ENCODE assay signal across 19 cellular contexts in the genomic region with DNA sequence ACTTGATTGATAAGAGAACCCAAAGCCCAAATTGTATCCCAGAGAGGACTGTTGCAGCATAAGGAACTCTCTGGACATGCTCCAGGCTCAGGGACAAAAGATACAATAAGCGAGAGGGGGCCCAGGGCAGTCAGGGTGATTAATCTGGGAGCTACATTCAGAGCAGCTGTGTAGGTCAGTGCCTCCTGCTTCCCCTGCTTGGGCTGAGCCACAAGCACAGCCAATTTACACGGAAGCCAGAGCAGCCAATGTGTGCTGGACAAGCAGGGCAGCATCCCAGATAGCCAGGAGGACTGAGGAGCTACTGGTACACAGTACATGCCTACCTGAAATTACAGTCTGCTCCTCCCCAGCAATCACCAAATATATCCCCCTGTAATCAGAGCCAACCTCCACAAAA. TPM values are rescaled to one million over a fixed set of nuclear protein-coding genes. Genes with fewer than 3 reads are reported as not detected.
DNase-seq lines count a peak whose midpoint lies in the region; ATAC-seq, FAIRE-seq and TF ChIP-seq lines count a peak whose summit lies in the region.
"Had no signal": no experiment of that assay in that cellular context is flagged by ENCODE, and none has a peak within 500 bp of the region (broad histone marks: within the 10 kb centered on the region; RNA-seq: fewer than 3 reads in every experiment).

No MANE protein-coding gene starts in this region.

- ATAC-seq in HG02981 (IDR thresholded peaks at IDR 0.05; ENCODE audit: unreplicated experiment) (no peak), HG03469 (IDR thresholded peaks at IDR 0.05; ENCODE audit: unreplicated experiment) (no peak)
- ATAC-seq: activated naive CD4-positive, alpha-beta T cell treated with anti-CD3 and anti-CD28 coated beads, Interleukin-2, amount 50 U/mL, for 72 hours; activated T-cell treated with anti-CD3 and anti-CD28 coated beads, Interleukin-2, amount 50 U/mL, for 4 hours; GM12878 had no signal

- H2AFZ ChIP-seq in endothelial cell of umbilical vein (ENCODE audit: low read depth, low read length) (peak overlapping the region; percentile 68), osteoblast (ENCODE audit: low read length) (peak overlapping the region; percentile 48)

- POLR2A ChIA-PET in endothelial cell of umbilical vein (lab: Charles Lee) = no interaction called here

- peak; percentile 58 for FAIRE-seq in endothelial cell of umbilical vein (lab: Jason Lieb, UNC)
- FAIRE-seq: GM12878 had no signal

- BruUV-seq in endothelial cell of umbilical vein (replicated peaks; lab: Mats Ljungman, UMichigan) = no TSS peak

- H3K79me2 ChIP-seq in endothelial cell of umbilical vein (ENCODE audit: control insufficient read depth, insufficient read depth, low read length) = no peaks in the 10 kb centered on the region
- peaks cover 22% of the 10 kb centered on the region for H3K79me2 ChIP-seq in osteoblast (ENCODE audit: insufficient read depth, low read length)

- no peak overlapping the region for H3K9ac ChIP-seq in endothelial cell of umbilical vein (replicated peaks; ENCODE audit: extremely low read depth, insufficient read depth, low read length)

- H4K20me1 ChIP-seq in endothelial cell of umbilical vein (replicated peaks; ENCODE audit: control insufficient read depth, extremely low read depth, insufficient read depth, low read length) (no peaks in the 10 kb centered on the region), osteoblast (ENCODE audit: insufficient read depth, low read length) (no peaks in the 10 kb centered on the region)

- H3K27me3 ChIP-seq in MG63 = no peaks in the 10 kb centered on the region
- H3K27me3 ChIP-seq in endothelial cell of umbilical vein (ENCODE audit: control insufficient read depth in 2 of 2, insufficient read depth in 2 of 2, low read length in 2 of 2) = no peaks in the 10 kb centered on the region
- no peaks in the 10 kb centered on the region for H3K27me3 ChIP-seq in osteoblast (ENCODE audit: insufficient read depth, low read length)
- H3K27me3 ChIP-seq: esophagus muscularis mucosa had no signal

- peak; percentile 55 for TF ChIP-seq POLR2A in endothelial cell of umbilical vein (IDR thresholded peaks at IDR 0.05; ENCODE audit: low read depth, low read length)

- intact Hi-C loops in endothelial cell of umbilical vein (cut with micrococcal nuclease) = no loop called here

- in situ Hi-C loops in G401 (cut with HindIII; ENCODE audit: low sequenced_read_pairs) = no loop called here

- CTCF ChIA-PET in endothelial cell of umbilical vein (lab: Charles Lee) = interaction anchor here (1.0 to 1.9 kb wide), 9 partner anchors 9 to 79 kb away, joined by 3 to 11 read pairs (median 4); a partner anchor contains a TSS

- dilution Hi-C loops in endothelial cell of umbilical vein (cut with MboI; ENCODE audit: extremely low pct_ligation_motif_present, low sequenced_read_pairs) = no loop called here

- H3K9me1 ChIP-seq in endothelial cell of umbilical vein (replicated peaks; ENCODE audit: control insufficient read depth, extremely low read depth, insufficient read depth, low read length) = no peaks in the 10 kb centered on the region

- H3K9me3 ChIP-seq in MG63 = no peaks in the 10 kb centered on the region
- no peaks in the 10 kb centered on the region for H3K9me3 ChIP-seq in endothelial cell of umbilical vein (replicated peaks; ENCODE audit: control insufficient read depth, insufficient read depth, low read length)
- H3K9me3 ChIP-seq in osteoblast (ENCODE audit: low read depth, low read length) = no peaks in the 10 kb centered on the region
- H3K9me3 ChIP-seq: esophagus muscularis mucosa, thoracic aorta had no signal

- peaks cover 35% of the 10 kb centered on the region for H3K4me1 ChIP-seq in endothelial cell of umbilical vein (ENCODE audit: control insufficient read depth, extremely low read depth, insufficient read depth, low read length)
- H3K4me1 ChIP-seq in osteoblast (ENCODE audit: insufficient read depth, low read length) = peaks cover 41% of the 10 kb centered on the region

- H3K27ac ChIP-seq in endothelial cell of umbilical vein (ENCODE audit: insufficient read depth, low read depth, low read length) = peak overlapping the region; percentile 45
- H3K27ac ChIP-seq in osteoblast (ENCODE audit: low read depth, low read length) = peak overlapping the region; percentile 99
- H3K27ac ChIP-seq: esophagus muscularis mucosa, skin epidermis, thoracic aorta had no signal

- TF ChIP-seq CTCF in endothelial cell of umbilical vein (IDR thresholded peaks at IDR 0.05; ENCODE audit: extremely low read depth in 1 of 2, insufficient read depth in 1 of 2, low read depth in 1 of 2, low read length in 2 of 2) = no peak
- no peak for TF ChIP-seq CTCF in osteoblast (IDR thresholded peaks at IDR 0.05; ENCODE audit: extremely low read depth, low read depth, low read length)

- H3K36me3 ChIP-seq in MG63 (peaks cover 31% of the 10 kb centered on the region), endothelial cell of umbilical vein (ENCODE audit: control insufficient read depth in 2 of 2, extremely low read depth in 1 of 2, insufficient read depth in 2 of 2, low read length in 2 of 2) (no peaks in the 10 kb centered on the region), osteoblast (ENCODE audit: insufficient read depth, low read length) (no peaks in the 10 kb centered on the region)
- H3K36me3 ChIP-seq: esophagus muscularis mucosa, thoracic aorta had no signal

- no peak overlapping the region for H3K4me3 ChIP-seq in MG63
- H3K4me3 ChIP-seq in endothelial cell of umbilical vein (replicated peaks in 1 of 3; ENCODE audit: insufficient read depth in 1 of 3, low read depth in 1 of 3, low read length in 3 of 3) = no peak overlapping the region
- H3K4me3 ChIP-seq in osteoblast (ENCODE audit: insufficient read depth, low read length) = no peak overlapping the region
- H3K4me3 ChIP-seq: esophagus muscularis mucosa, GM12878, skin epidermis, thoracic aorta had no signal

- no peak overlapping the region for H3K4me2 ChIP-seq in endothelial cell of umbilical vein (ENCODE audit: insufficient read depth, low read length)
- no peak overlapping the region for H3K4me2 ChIP-seq in osteoblast (ENCODE audit: insufficient read depth, low read length)

- DNase-seq in G401 (ENCODE audit: low spot score) = peak; percentile 47
- peak; percentile 35 for DNase-seq in MG63
- DNase-seq in endothelial cell of umbilical vein (ENCODE audit: low read depth, low spot score) = peak; percentile 91
- DNase-seq in osteoblast (ENCODE audit: insufficient read length, low spot score, missing footprints) = no peak
- DNase-seq in NCI-H1930 (lab: John Stamatoyannopoulos, UW) = no peak
- no peak for DNase-seq in HuH-7.5 (ENCODE audit: low spot score)
- DNase-seq: activated CD4-positive, alpha-beta memory T cell treated with anti-CD3 and anti-CD28 coated beads, Interleukin-2, amount 10 ng/mL, durations not matched to agents 7 days and 5 days; activated T-cell treated with anti-CD3 and anti-CD28 coated beads, Interleukin-2, amount 50 U/mL, for 4 hours; Karpas-422; kidney glomerular epithelial cell; NCI-H1417 had no signal

TF ChIP-seq in endothelial cell of umbilical vein, 7 proteins besides CTCF, POLR2A, EP300 and RAD21:
- no peak for TF ChIP-seq JUN (IDR thresholded peaks at IDR 0.05; ENCODE audit: borderline replicate concordance, insufficient read depth, insufficient read length, low read depth)
- no peak for TF ChIP-seq EZH2 (IDR thresholded peaks at IDR 0.05; ENCODE audit: borderline replicate concordance, low read depth, low read length, severe bottlenecking)
- no peak for TF ChIP-seq MYC (IDR thresholded peaks at IDR 0.05; ENCODE audit: low read depth, low read length)
- peak; percentile 28 for TF ChIP-seq POLR2AphosphoS5 (IDR thresholded peaks at IDR 0.05; ENCODE audit: insufficient read depth, low read depth, low read length)
- no peak for TF ChIP-seq GATA2 (IDR thresholded peaks at IDR 0.05; ENCODE audit: insufficient read depth, insufficient read length, low read depth, low read length)
- TF ChIP-seq, protein P1, sequence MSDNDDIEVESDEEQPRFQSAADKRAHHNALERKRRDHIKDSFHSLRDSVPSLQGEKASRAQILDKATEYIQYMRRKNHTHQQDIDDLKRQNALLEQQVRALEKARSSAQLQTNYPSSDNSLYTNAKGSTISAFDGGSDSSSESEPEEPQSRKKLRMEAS (IDR thresholded peaks at IDR 0.05; ENCODE audit: insufficient read depth, insufficient read length) = no peak

RNA-seq across cellular contexts. Expression of a gene that starts 24.3 kb away (rescaled TPM):
- 0.06 TPM in 1 of 2 replicates, not detected in the other for total RNA-seq in G401 (2014; rRNA removed; shearing (Covaris generic))
- total RNA-seq in MG63 (2014; rRNA removed; shearing (Covaris generic); ENCODE audit: low replicate concordance) = 28.9 and 31.3 TPM in 2 replicates
- total RNA-seq in endothelial cell of umbilical vein (not detected in 2 replicates), osteoblast (1.5 and 1.8 TPM in 2 replicates)
- polyA plus RNA-seq in endothelial cell of umbilical vein = 0.01 TPM in 1 of 2 replicates, not detected in the other
- polyA plus RNA-seq in endothelial cell of umbilical vein (2011; cell fraction: cytosol; rRNA removed) = 0.03 TPM in 2 replicates
- 0.03 and 0.04 TPM in 2 replicates for polyA plus RNA-seq in endothelial cell of umbilical vein (2011; cell fraction: nucleus; rRNA removed)
- polyA plus RNA-seq in endothelial cell of umbilical vein (2012) = 0.07 and 0.23 TPM in 2 replicates
- 0.04 TPM in 1 of 2 replicates, not detected in the other for polyA minus RNA-seq in endothelial cell of umbilical vein
- polyA minus RNA-seq in endothelial cell of umbilical vein (2011; cell fraction: cytosol; rRNA and poly(A)+ RNA removed) = 46.0 TPM
- 0.10 TPM in 1 of 2 replicates, not detected in the other for polyA minus RNA-seq in endothelial cell of umbilical vein (2011; cell fraction: nucleus; rRNA and poly(A)+ RNA removed)
- total RNA-seq: activated CD4-positive, alpha-beta memory T cell treated with anti-CD3 and anti-CD28 coated beads, Interleukin-2, amount 10 ng/mL, durations not matched to agents 7 days and 5 days; activated naive CD4-positive, alpha-beta T cell treated with anti-CD3 and anti-CD28 coated beads, Interleukin-2, amount 50 U/mL, for 72 hours; activated T-cell treated with anti-CD3 and anti-CD28 coated beads, Interleukin-2, amount 50 U/mL, for 4 hours; GM12878; T-helper 1 cell treated with Interleukin-12 subunit alpha and Interleukin-12 subunit beta and Interleukin-4 antibody, amounts not matched to agents 30 ng/mL and 1 ng/mL, for 36 hours; thoracic aorta had no signal

RNA-seq across cellular contexts. Expression of a gene that starts 58.5 kb away (rescaled TPM):
- 15.4 and 16.2 TPM in 2 replicates for total RNA-seq in G401 (2014; rRNA removed; shearing (Covaris generic))
- total RNA-seq in MG63 (2014; rRNA removed; shearing (Covaris generic); ENCODE audit: low replicate concordance) = 129 and 171 TPM in 2 replicates
- total RNA-seq in endothelial cell of umbilical vein (68.7 and 73.7 TPM in 2 replicates), osteoblast (106 and 125 TPM in 2 replicates)
- polyA plus RNA-seq in endothelial cell of umbilical vein = 8.0 and 10.6 TPM in 2 replicates
- 10.3 and 10.6 TPM in 2 replicates for polyA plus RNA-seq in endothelial cell of umbilical vein (2011; cell fraction: cytosol; rRNA removed)
- polyA plus RNA-seq in endothelial cell of umbilical vein (2011; cell fraction: nucleus; rRNA removed) = 39.8 and 54.7 TPM in 2 replicates
- polyA plus RNA-seq in endothelial cell of umbilical vein (2012) = 35.2 and 47.5 TPM in 2 replicates
- 27.4 and 33.2 TPM in 2 replicates for polyA minus RNA-seq in endothelial cell of umbilical vein
- 27.0 TPM for polyA minus RNA-seq in endothelial cell of umbilical vein (2011; cell fraction: cytosol; rRNA and poly(A)+ RNA removed)
- 66.6 and 107 TPM in 2 replicates for polyA minus RNA-seq in endothelial cell of umbilical vein (2011; cell fraction: nucleus; rRNA and poly(A)+ RNA removed)

Comparison
In these comparisons a context has a peak if more than half of its experiments do, and no peak if none do; other contexts are left out.
1. DNase-seq: peak in G401 (single experiment), MG63 (single experiment) and endothelial cell of umbilical vein (single experiment); none in osteoblast (single experiment), NCI-H1930 (0 of 2) and HuH-7.5 (single experiment).
2. RNA of a gene that starts 24.3 kb away (total RNA-seq): 28.9 to 31.3 TPM in MG63; 1.5 to 1.8 TPM in osteoblast, 0.06 TPM in G401 and not detected in endothelial cell of umbilical vein; every median in the first group is over 10 times any median in the second.